18 cellular contexts compared by ENCODE assay signal in the genomic region with DNA sequence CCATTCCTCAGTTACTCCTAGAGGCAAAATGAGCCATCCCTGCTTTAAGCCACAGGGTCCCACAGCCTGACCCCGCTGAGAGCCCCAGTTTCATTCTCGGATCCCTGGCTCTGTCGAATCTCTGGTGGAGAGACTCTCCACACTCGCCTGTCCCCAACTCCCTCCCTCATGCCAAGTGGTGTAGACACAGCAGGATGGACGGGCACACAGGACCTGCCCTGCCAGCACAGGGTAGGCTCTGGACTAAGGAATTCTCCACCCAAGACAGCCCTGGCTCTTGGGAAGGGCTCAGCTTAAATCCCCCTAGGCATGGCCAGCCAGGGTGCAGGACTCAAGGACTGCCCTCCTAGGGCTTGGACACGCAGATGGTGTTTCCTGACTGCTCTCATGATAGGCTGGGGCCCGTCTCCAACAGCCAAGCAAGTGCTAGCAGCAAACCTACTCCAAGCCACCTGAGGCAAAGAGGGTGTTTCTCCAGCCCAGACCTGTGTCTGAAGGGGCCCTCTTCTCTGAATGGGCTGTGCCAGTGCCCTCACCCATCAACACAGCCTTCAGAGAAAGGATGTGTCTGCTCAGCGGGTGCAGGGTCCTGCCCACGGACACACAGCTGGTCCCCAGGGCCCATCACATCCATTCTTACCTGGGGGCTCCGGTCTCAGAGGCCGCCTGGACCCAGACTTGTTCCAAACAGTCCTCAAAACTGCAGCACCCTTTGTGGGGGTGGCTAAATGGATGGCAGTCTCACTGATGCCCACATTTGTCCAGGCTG.
"Had no signal": no experiment of that assay in that cellular context is flagged by ENCODE, and none has a peak within 500 bp of the region (broad histone marks: within the 10 kb centered on the region; RNA-seq: fewer than 3 reads in every experiment).

No MANE protein-coding gene starts in this region.

- H3K36me3 ChIP-seq: adrenal gland, prostate gland had no signal

- H3K9me3 Mint-ChIP-seq: activated B cell treated with CpG ODN at 0.5 μM for 24 hours; activated CD4-positive, alpha-beta memory T cell treated with anti-CD3 and anti-CD28 coated beads for 36 hours; activated naive CD4-positive, alpha-beta T cell treated with anti-CD3 and anti-CD28 coated beads, Interleukin-2, amount 50 U/mL, for 72 hours; activated T-cell treated with anti-CD3 and anti-CD28 coated beads, Interleukin-2, amount 50 U/mL, for 72 hours; memory B cell; T-helper 2 cell treated with Interferon-gamma antibody and Interleukin-4, amounts not matched to agents 5 μg/mL and 100 μg/mL, for 36 hours had no signal

- H3K9me3 ChIP-seq: adrenal gland, esophagus squamous epithelium, left ventricle myocardium inferior, prostate gland, tibial artery had no signal

- H3K36me3 Mint-ChIP-seq: activated CD4-positive, alpha-beta memory T cell treated with anti-CD3 and anti-CD28 coated beads for 36 hours; activated naive CD4-positive, alpha-beta T cell treated with anti-CD3 and anti-CD28 coated beads, Interleukin-2, amount 50 U/mL, for 72 hours had no signal

- H3K27me3 Mint-ChIP-seq: activated B cell treated with CpG ODN at 0.5 μM for 24 hours; activated CD4-positive, alpha-beta memory T cell treated with anti-CD3 and anti-CD28 coated beads for 36 hours; memory B cell had no signal

- H3K4me1 ChIP-seq: adrenal gland, esophagus squamous epithelium, left ventricle myocardium inferior, prostate gland, tibial artery had no signal

- H3K27ac ChIP-seq: adrenal gland, esophagus squamous epithelium, left ventricle myocardium inferior, prostate gland, SK-N-MC, tibial artery had no signal

- H3K4me3 Mint-ChIP-seq: activated B cell treated with CpG ODN at 0.5 μM for 24 hours; activated CD4-positive, alpha-beta memory T cell treated with anti-CD3 and anti-CD28 coated beads for 36 hours; activated T-cell treated with anti-CD3 and anti-CD28 coated beads, Interleukin-2, amount 50 U/mL, for 72 hours; memory B cell; T-helper 2 cell treated with Interferon-gamma antibody and Interleukin-4, amounts not matched to agents 5 μg/mL and 100 μg/mL, for 36 hours had no signal

- H3K4me1 Mint-ChIP-seq: activated B cell treated with CpG ODN at 0.5 μM for 24 hours, memory B cell had no signal

- ATAC-seq: activated naive CD4-positive, alpha-beta T cell treated with anti-CD3 and anti-CD28 coated beads, Interleukin-2, amount 50 U/mL, for 72 hours; activated T-cell treated with anti-CD3 and anti-CD28 coated beads, Interleukin-2, amount 50 U/mL, for 72 hours had no signal

- DNase-seq: activated B cell treated with CpG ODN at 0.5 μM for 24 hours; activated CD4-positive, alpha-beta memory T cell treated with anti-CD3 and anti-CD28 coated beads for 36 hours; activated CD4-positive, alpha-beta T cell treated with anti-CD3 and anti-CD28 coated beads for 4 hours; activated gamma-delta T cell treated with Interleukin-2 at 50 U/mL for 16 hours; activated T-cell treated with anti-CD3 and anti-CD28 coated beads, Interleukin-2, amount 50 U/mL, for 72 hours; dermis blood vessel endothelial cell; effector memory CD4-positive, alpha-beta T cell; esophagus squamous epithelium; left ventricle myocardium inferior; stimulated activated CD8-positive, alpha-beta memory T cell treated with anti-CD3 and anti-CD28 coated beads, Interleukin-4, amount 100 ng/mL, for 48 hours; stimulated activated naive CD4-positive, alpha-beta T cell treated with Interleukin-2 at 50 U/mL for 16 hours had no signal

- H3K27me3 ChIP-seq: adrenal gland, esophagus squamous epithelium, tibial artery had no signal

- H3K4me3 ChIP-seq: adrenal gland, esophagus squamous epithelium, left ventricle myocardium inferior, prostate gland, SK-N-MC, tibial artery had no signal

- H3K27ac Mint-ChIP-seq: activated B cell treated with CpG ODN at 0.5 μM for 24 hours; activated CD4-positive, alpha-beta memory T cell treated with anti-CD3 and anti-CD28 coated beads for 36 hours; activated naive CD4-positive, alpha-beta T cell treated with anti-CD3 and anti-CD28 coated beads, Interleukin-2, amount 50 U/mL, for 72 hours; activated T-cell treated with anti-CD3 and anti-CD28 coated beads, Interleukin-2, amount 50 U/mL, for 72 hours; memory B cell; T-helper 2 cell treated with Interferon-gamma antibody and Interleukin-4, amounts not matched to agents 5 μg/mL and 100 μg/mL, for 36 hours had no signal
